10 cellular contexts compared by ENCODE assay signal in genomic region chr12:54261817-54262402, GRCh38. TPM values are rescaled to one million over a fixed set of nuclear protein-coding genes. Genes with fewer than 3 reads are reported as not detected.
DNase-seq lines count a peak whose midpoint lies in the region; ATAC-seq, FAIRE-seq and TF ChIP-seq lines count a peak whose summit lies in the region.
"Had no signal": no experiment of that assay in that cellular context is flagged by ENCODE, and none has a peak within 500 bp of the region (broad histone marks: within the 10 kb centered on the region; RNA-seq: fewer than 3 reads in every experiment).

No MANE protein-coding gene starts in this region.

- intact Hi-C loops in OCI-LY7 (cut with micrococcal nuclease; ENCODE audit: unreplicated experiment): no loop called here
- intact Hi-C loops in dorsolateral prefrontal cortex (cut with DNase I): no loop called here
- intact Hi-C loops in activated CD8-positive, alpha-beta T cell treated with anti-CD3 and anti-CD28 coated beads for 36 hours (cut with micrococcal nuclease): no loop called here

- TF ChIP-seq POLR2A in GM12891 (IDR thresholded peaks at IDR 0.05; ENCODE audit: low read depth, low read length): no peak

- no peak for DNase-seq in GM12891 (ENCODE audit: insufficient read length, low spot score)
- no peak for DNase-seq in OCI-LY7 (ENCODE audit: low spot score)
- DNase-seq in epithelial cell of prostate (ENCODE audit: low read depth, low spot score): no peak
- DNase-seq in progenitor cell of endocrine pancreas (ENCODE audit: low spot score, unreplicated experiment): no peak
- no peak for DNase-seq in dedifferentiated amniotic fluid mesenchymal stem cell (ENCODE audit: extremely low spot score)
- DNase-seq in dorsolateral prefrontal cortex: no peak
- no peak for DNase-seq in activated CD8-positive, alpha-beta T cell treated with anti-CD3 and anti-CD28 coated beads for 36 hours
- DNase-seq: SHP77 treated with DMSO at 0.1 percent for 48 hours; stimulated activated naive CD8-positive, alpha-beta T cell treated with anti-CD3 and anti-CD28 coated beads, Interleukin-15, amount 100 ng/mL, for 72 hours had no signal

- CTCF ChIA-PET in OCI-LY7 (lab: Charles Lee; ENCODE audit: unreplicated experiment): interaction anchor here (0.6 kb wide), 1 partner anchor 138 kb away, joined by 3 read pairs; no protein-coding TSS in a partner anchor
- CTCF ChIA-PET in activated CD8-positive, alpha-beta T cell treated with anti-CD3 and anti-CD28 coated beads for 36 hours (lab: Charles Lee): interaction anchor here (1.2 to 7.3 kb wide), 2 partner anchors 9 to 32 kb away, joined by 7 to 53 read pairs; no protein-coding TSS in a partner anchor

- H3K4me2 ChIP-seq in OCI-LY7 (ENCODE audit: low read length): peak overlapping the region; percentile 92

- H3K79me2 ChIP-seq in OCI-LY7 (ENCODE audit: insufficient read depth, low read depth, low read length): peaks cover 81% of the 10 kb centered on the region

- TF ChIP-seq CTCF in OCI-LY7 (conservative IDR thresholded peaks at IDR 0.05; ENCODE audit: low read length): no peak
- no peak for TF ChIP-seq CTCF in progenitor cell of endocrine pancreas (IDR thresholded peaks at IDR 0.05; ENCODE audit: unreplicated experiment)
- no peak for TF ChIP-seq CTCF in dorsolateral prefrontal cortex (IDR thresholded peaks at IDR 0.05 in 54 of 56, conservative IDR thresholded peaks at IDR 0.05 in 2 of 56; ENCODE audit: low read depth in 1 of 56, partially characterized antibody in 56 of 56)
- TF ChIP-seq CTCF in activated CD8-positive, alpha-beta T cell treated with anti-CD3 and anti-CD28 coated beads for 36 hours (IDR thresholded peaks at IDR 0.05): no peak

- H3K4me3 Mint-ChIP-seq in progenitor cell of endocrine pancreas (ENCODE audit: low read depth): no peak overlapping the region
- no peak overlapping the region for H3K4me3 Mint-ChIP-seq in activated CD8-positive, alpha-beta T cell treated with anti-CD3 and anti-CD28 coated beads for 36 hours
- H3K4me3 Mint-ChIP-seq: stimulated activated naive CD8-positive, alpha-beta T cell treated with anti-CD3 and anti-CD28 coated beads, Interleukin-15, amount 100 ng/mL, for 72 hours had no signal

- peaks cover 53% of the 10 kb centered on the region for H3K4me1 ChIP-seq in OCI-LY7 (ENCODE audit: insufficient read depth, low read length, poor library complexity, severe bottlenecking)

- no peaks in the 10 kb centered on the region for H3K27me3 ChIP-seq in dorsolateral prefrontal cortex

- no peak for ATAC-seq in activated CD8-positive, alpha-beta T cell treated with anti-CD3 and anti-CD28 coated beads for 36 hours
- ATAC-seq: stimulated activated naive CD8-positive, alpha-beta T cell treated with anti-CD3 and anti-CD28 coated beads, Interleukin-15, amount 100 ng/mL, for 72 hours had no signal

- H3K27ac ChIP-seq in OCI-LY7 (ENCODE audit: low read depth, low read length, poor library complexity, severe bottlenecking) (peak overlapping the region; percentile 18), epithelial cell of prostate (peak overlapping the region; percentile 22), dorsolateral prefrontal cortex (peak overlapping the region in 7 of 59 donors; percentile 2 to 54 (median 12))

- no peaks in the 10 kb centered on the region for H3K9me2 ChIP-seq in OCI-LY7 (ENCODE audit: insufficient read depth, low read length)

- H3K27ac Mint-ChIP-seq in progenitor cell of endocrine pancreas: peak overlapping the region; percentile 88
- no peak overlapping the region for H3K27ac Mint-ChIP-seq in activated CD8-positive, alpha-beta T cell treated with anti-CD3 and anti-CD28 coated beads for 36 hours

- no peaks in the 10 kb centered on the region for H4K20me1 ChIP-seq in OCI-LY7 (ENCODE audit: insufficient read depth, low read length)

- BruUV-seq in OCI-LY7 (replicated peaks; lab: Mats Ljungman, UMichigan): no TSS peak

- no peak overlapping the region for H2AFZ ChIP-seq in OCI-LY7 (ENCODE audit: low read length)

- H3K4me1 Mint-ChIP-seq in progenitor cell of endocrine pancreas (ENCODE audit: low read depth): peaks cover 47% of the 10 kb centered on the region
- peaks cover 25% of the 10 kb centered on the region for H3K4me1 Mint-ChIP-seq in activated CD8-positive, alpha-beta T cell treated with anti-CD3 and anti-CD28 coated beads for 36 hours (ENCODE audit: low read depth)

- H3K4me3 ChIP-seq in OCI-LY7 (ENCODE audit: low read depth, low read length, poor library complexity, severe bottlenecking) (no peak overlapping the region), dorsolateral prefrontal cortex (no peak overlapping the region)

- no peaks in the 10 kb centered on the region for H3K9me3 Mint-ChIP-seq in progenitor cell of endocrine pancreas (ENCODE audit: low read depth)
- H3K9me3 Mint-ChIP-seq in activated CD8-positive, alpha-beta T cell treated with anti-CD3 and anti-CD28 coated beads for 36 hours: no peaks in the 10 kb centered on the region
- H3K9me3 Mint-ChIP-seq: stimulated activated naive CD8-positive, alpha-beta T cell treated with anti-CD3 and anti-CD28 coated beads, Interleukin-15, amount 100 ng/mL, for 72 hours had no signal

- no peaks in the 10 kb centered on the region for H3K27me3 Mint-ChIP-seq in progenitor cell of endocrine pancreas
- H3K27me3 Mint-ChIP-seq in activated CD8-positive, alpha-beta T cell treated with anti-CD3 and anti-CD28 coated beads for 36 hours: no peaks in the 10 kb centered on the region
- H3K27me3 Mint-ChIP-seq: stimulated activated naive CD8-positive, alpha-beta T cell treated with anti-CD3 and anti-CD28 coated beads, Interleukin-15, amount 100 ng/mL, for 72 hours had no signal

- FAIRE-seq in GM12891 (lab: Jason Lieb, UNC): no peak

- H3K36me3 Mint-ChIP-seq in progenitor cell of endocrine pancreas (ENCODE audit: insufficient read depth): peaks cover 3% of the 10 kb centered on the region
- H3K36me3 Mint-ChIP-seq in activated CD8-positive, alpha-beta T cell treated with anti-CD3 and anti-CD28 coated beads for 36 hours (ENCODE audit: low read depth): peaks cover 5% of the 10 kb centered on the region

- H3K36me3 ChIP-seq in OCI-LY7 (ENCODE audit: insufficient read depth, low read length): peaks cover 30% of the 10 kb centered on the region

- POLR2A ChIA-PET in OCI-LY7 (lab: Charles Lee): no interaction called here
- POLR2A ChIA-PET in activated CD8-positive, alpha-beta T cell treated with anti-CD3 and anti-CD28 coated beads for 36 hours (lab: Charles Lee): no interaction called here

- H3K9me3 ChIP-seq in OCI-LY7 (ENCODE audit: low read length): no peaks in the 10 kb centered on the region

TF ChIP-seq in GM12891, 5 proteins besides CTCF, POLR2A, EP300 and RAD21:
- TF ChIP-seq POU2F2 (IDR thresholded peaks at IDR 0.05; ENCODE audit: low read depth, low read length) (no peak), SPI1 (IDR thresholded peaks at IDR 0.05; ENCODE audit: low read depth, low read length) (peak; percentile 86)

RNA-seq across cellular contexts. Expression of gene CBX5, which starts 18.0 kb away (rescaled TPM):
- 19.7 TPM for polyA plus RNA-seq in GM12891 (2012; ENCODE audit: low read depth, missing spikeins)
- total RNA-seq in OCI-LY7 (2014; rRNA removed; shearing (Covaris generic)): 97.8 and 115 TPM in 2 replicates
- total RNA-seq in OCI-LY7 (2022) (299 and 321 TPM in 2 replicates), progenitor cell of endocrine pancreas (261 and 271 TPM in 2 replicates), dorsolateral prefrontal cortex (100 to 1,000 TPM in 115 of 120 experiments, 10 to 100 TPM in 5; 82.3 to 164 (median 125) TPM)
- total RNA-seq in activated CD8-positive, alpha-beta T cell treated with anti-CD3 and anti-CD28 coated beads for 36 hours: 100 to 1,000 TPM; 125 to 128 TPM

RNA-seq across cellular contexts. Expression of gene HNRNPA1, which starts 18.6 kb away (rescaled TPM):
- 1,959 TPM for polyA plus RNA-seq in GM12891 (2012; ENCODE audit: low read depth, missing spikeins)
- total RNA-seq in OCI-LY7 (2014; rRNA removed; shearing (Covaris generic)): 713 and 899 TPM in 2 replicates
- total RNA-seq in OCI-LY7 (2022) (2,128 and 2,331 TPM in 2 replicates), progenitor cell of endocrine pancreas (2,514 and 2,551 TPM in 2 replicates), dorsolateral prefrontal cortex (100 to 1,000 TPM; 289 to 594 (median 437) TPM)
- 1,000 to 10,000 TPM; 2,224 to 2,338 TPM for total RNA-seq in activated CD8-positive, alpha-beta T cell treated with anti-CD3 and anti-CD28 coated beads for 36 hours

RNA-seq across cellular contexts. Expression of gene NFE2, which starts 38.9 kb away (rescaled TPM):
- not detected for polyA plus RNA-seq in GM12891 (2012; ENCODE audit: low read depth, missing spikeins)
- not detected in 2 replicates for total RNA-seq in OCI-LY7 (2014; rRNA removed; shearing (Covaris generic))
- not detected in 2 replicates for total RNA-seq in OCI-LY7 (2022)
- 17.2 and 17.9 TPM in 2 replicates for total RNA-seq in progenitor cell of endocrine pancreas
- total RNA-seq in dorsolateral prefrontal cortex: 1 to 10 TPM in 27 of 120 experiments, under 1 TPM in 67, not detected in 26; 0.27 to 3.7 (median 0.67) TPM
- not detected for total RNA-seq in activated CD8-positive, alpha-beta T cell treated with anti-CD3 and anti-CD28 coated beads for 36 hours
- total RNA-seq: activated CD8-positive, alpha-beta memory T cell treated with anti-CD3 and anti-CD28 coated beads for 36 hours had no signal
